32 cellular contexts compared by ENCODE assay signal in the genomic region with DNA sequence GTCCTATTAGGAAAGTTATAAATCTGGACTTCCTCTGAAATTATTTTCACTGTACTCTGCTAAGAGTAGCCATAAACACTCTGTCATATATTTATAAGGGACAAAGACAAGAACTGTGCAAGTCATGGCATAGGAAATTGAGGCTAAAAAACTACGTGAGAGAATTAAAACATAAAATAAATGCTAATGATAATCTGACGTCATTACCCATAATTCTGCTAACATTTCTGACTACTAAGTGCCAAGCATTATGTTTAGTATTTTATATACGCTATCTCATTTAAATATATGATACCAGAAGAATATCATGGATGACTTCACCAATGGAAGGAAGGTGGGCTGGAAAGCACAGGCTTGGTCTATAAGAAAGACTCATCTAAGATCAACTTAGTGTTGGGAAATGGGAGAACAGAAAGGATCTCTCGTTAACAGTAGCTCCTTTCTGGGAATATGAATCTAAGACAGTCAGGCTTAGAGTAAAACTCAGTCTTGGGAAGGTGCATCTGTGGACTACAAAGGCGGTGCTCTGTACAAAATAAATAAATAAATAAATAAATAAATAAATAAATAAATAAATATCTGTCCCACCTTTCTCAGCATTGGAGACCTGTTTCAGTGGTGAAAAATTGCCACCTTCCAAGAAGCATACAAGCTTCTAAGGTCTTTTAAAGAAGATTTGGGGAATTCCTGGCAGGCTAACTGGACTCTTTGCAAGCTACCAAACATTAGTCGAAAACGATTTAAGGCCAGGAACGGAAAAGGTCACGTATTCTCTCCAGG. TPM values are rescaled to one million over a fixed set of nuclear protein-coding genes. Genes with fewer than 3 reads are reported as not detected.
A peak's percentile ranks its signal among the peaks of the same experiment; 100 is the strongest.
DNase-seq lines count a peak whose midpoint lies in the region; ATAC-seq and TF ChIP-seq lines count a peak whose summit lies in the region.
"Had no signal": no experiment of that assay in that cellular context is flagged by ENCODE, and none has a peak within 500 bp of the region (broad histone marks: within the 10 kb centered on the region; RNA-seq: fewer than 3 reads in every experiment).

No MANE protein-coding gene starts in this region.

- POLR2A ChIA-PET in PC-3 (lab: Charles Lee; ENCODE audit: unreplicated experiment): no interaction called here

- TF ChIP-seq CTCF in breast epithelium (IDR thresholded peaks at IDR 0.05): no peak
- no peak for TF ChIP-seq CTCF in mammary epithelial cell (conservative IDR thresholded peaks at IDR 0.05 in 1 of 2, IDR thresholded peaks at IDR 0.05 in 1 of 2; ENCODE audit: extremely low read depth in 1 of 2, insufficient read depth in 1 of 2, low read depth in 1 of 2, low read length in 2 of 2)
- TF ChIP-seq CTCF in PC-3 (conservative IDR thresholded peaks at IDR 0.05; ENCODE audit: low read depth, low read length): no peak
- TF ChIP-seq CTCF in suprapubic skin (IDR thresholded peaks at IDR 0.05): no peak

- H3K4me1 ChIP-seq in breast epithelium: no peaks in the 10 kb centered on the region
- H3K4me1 ChIP-seq in mammary epithelial cell (ENCODE audit: insufficient read depth, low read length): peaks cover 6% of the 10 kb centered on the region
- no peaks in the 10 kb centered on the region for H3K4me1 ChIP-seq in PC-3 (ENCODE audit: insufficient read depth, low read length)
- H3K4me1 ChIP-seq in iPS-20b (ENCODE audit: insufficient read depth, low read length): no peaks in the 10 kb centered on the region; the same call in 1 of the 2 replicates
- peaks cover 16% of the 10 kb centered on the region for H3K4me1 ChIP-seq in suprapubic skin

- H3K9me2 ChIP-seq in PC-3 (replicated peaks; ENCODE audit: low read length): no peaks in the 10 kb centered on the region
- H3K9me2 ChIP-seq: SK-N-SH had no signal

- H3F3A ChIP-seq in PC-3 (ENCODE audit: low read length, unreplicated experiment): no peaks in the 10 kb centered on the region

- BruUV-seq in mammary epithelial cell (replicated peaks; lab: Mats Ljungman, UMichigan) (no TSS peak), PC-3 (replicated peaks; lab: Mats Ljungman, UMichigan) (no TSS peak)

- no peaks in the 10 kb centered on the region for H3K79me2 ChIP-seq in mammary epithelial cell (ENCODE audit: insufficient read depth, low read length)
- H3K79me2 ChIP-seq in PC-3 (ENCODE audit: low read length): no peaks in the 10 kb centered on the region

- intact Hi-C loops in breast epithelium (cut with DNase I; ENCODE audit: low total_unique reads) (no loop called here), mammary epithelial cell (cut with micrococcal nuclease) (no loop called here), PC-3 (cut with micrococcal nuclease) (no loop called here)

- dilution Hi-C loops in mammary epithelial cell (cut with HindIII; ENCODE audit: low sequenced_read_pairs): no loop called here

- H3K4me3 ChIP-seq in breast epithelium: peak overlapping the region in 2 of 3 donors; percentile 47 to 75
- no peak overlapping the region for H3K4me3 ChIP-seq in mammary epithelial cell (replicated peaks in 1 of 3; ENCODE audit: insufficient read depth in 1 of 3, low read depth in 2 of 3, low read length in 3 of 3)
- peak overlapping the region; percentile 66; the same call in 1 of the 2 replicates for H3K4me3 ChIP-seq in PC-3 (ENCODE audit: low read length)
- 0 out of 2 replicates have a peak overlapping the region, but pooled peaks have one; percentile 73 for H3K4me3 ChIP-seq in iPS-20b (ENCODE audit: low read length)
- H3K4me3 ChIP-seq in suprapubic skin: peak overlapping the region; percentile 49

- H4K20me1 ChIP-seq in mammary epithelial cell (ENCODE audit: insufficient read depth, low read length) (no peaks in the 10 kb centered on the region), PC-3 (ENCODE audit: low read length) (no peaks in the 10 kb centered on the region)

- H3K27me3 ChIP-seq in breast epithelium (no peaks in the 10 kb centered on the region), mammary epithelial cell (ENCODE audit: insufficient read depth, low read length) (peaks cover 31% of the 10 kb centered on the region), PC-3 (ENCODE audit: low read length) (peaks cover 14% of the 10 kb centered on the region), iPS-20b (ENCODE audit: insufficient read depth, low read length) (peaks cover 35% of the 10 kb centered on the region), suprapubic skin (peaks cover 32% of the 10 kb centered on the region)

- whole genome bisulfite sequencing in mammary epithelial cell (ENCODE audit: low coverage, missing lambda C conversion rate): 83% methylated on average over 9 of the region's 9 CpGs
- WGBS in suprapubic skin: 76% methylated on average over 9 of the region's 9 CpGs

- H3K36me3 ChIP-seq in breast epithelium: no peaks in the 10 kb centered on the region
- no peaks in the 10 kb centered on the region for H3K36me3 ChIP-seq in mammary epithelial cell (ENCODE audit: insufficient read depth, low read length)
- no peaks in the 10 kb centered on the region for H3K36me3 ChIP-seq in PC-3 (ENCODE audit: low read depth, low read length)
- no peaks in the 10 kb centered on the region for H3K36me3 ChIP-seq in iPS-20b (ENCODE audit: insufficient read depth, low read depth, low read length)
- no peaks in the 10 kb centered on the region for H3K36me3 ChIP-seq in suprapubic skin
- H3K36me3 ChIP-seq: esophagus muscularis mucosa, gastroesophageal sphincter had no signal

- no peak overlapping the region for H3K9ac ChIP-seq in mammary epithelial cell (ENCODE audit: insufficient read depth, low read length)
- no peak overlapping the region for H3K9ac ChIP-seq in PC-3 (ENCODE audit: low read length)
- no peak overlapping the region for H3K9ac ChIP-seq in iPS-20b (ENCODE audit: low read depth, low read length)
- H3K9ac ChIP-seq: SK-N-SH had no signal

- DNase-seq in breast epithelium (ENCODE audit: low spot score in 2 of 2): no peak
- no peak for DNase-seq in mammary epithelial cell
- no peak for DNase-seq in PC-3
- no peak for DNase-seq in suprapubic skin (ENCODE audit: low spot score in 2 of 2)
- DNase-seq in NCI-H1417 (lab: John Stamatoyannopoulos, UW): no peak
- no peak for DNase-seq in Kasumi-1 (lab: John Stamatoyannopoulos, UW)
- DNase-seq: 8988T; activated CD4-positive, alpha-beta T cell treated with anti-CD3 and anti-CD28 coated beads for 4 hours; activated naive CD4-positive, alpha-beta T cell; activated T-cell treated with anti-CD3 and anti-CD28 coated beads, Interleukin-2, amount 50 U/mL, for 48 hours; DMS53; endodermal cell; mesenchymal stem cell; naive B cell; NCI-H1092 treated with DMSO at 0.1 percent for 48 hours; NCI-H2029 treated with DMSO at 0.1 percent for 48 hours; NCI-H345; NCI-H748 treated with DMSO at 0.1 percent for 48 hours; SK-N-SH; stimulated activated CD4-positive, alpha-beta T cell treated with anti-CD3 and anti-CD28 coated beads, Interleukin-15, amount 100 ng/mL, for 24 hours; stimulated activated naive CD8-positive, alpha-beta T cell treated with anti-CD3 and anti-CD28 coated beads, Interleukin-15, amount 100 ng/mL, for 72 hours; T-helper 2 cell had no signal

- CTCF ChIA-PET in mammary epithelial cell (lab: Charles Lee; ENCODE audit: low non-redundant PET): no interaction called here
- CTCF ChIA-PET in PC-3 (lab: Charles Lee): interaction anchor here (0.7 kb wide), 1 partner anchor 1784 kb away, joined by 3 read pairs; no protein-coding TSS in a partner anchor

- TF ChIP-seq POLR2A in breast epithelium (IDR thresholded peaks at IDR 0.05) (no peak), suprapubic skin (IDR thresholded peaks at IDR 0.05) (no peak)

- H3K27ac ChIP-seq in breast epithelium: peak overlapping the region in 1 of 2 donors; percentile 32
- H3K27ac ChIP-seq in mammary epithelial cell (ENCODE audit: insufficient read depth, low read depth, low read length): no peak overlapping the region
- H3K27ac ChIP-seq in PC-3 (ENCODE audit: low read length): no peak overlapping the region
- no peak overlapping the region for H3K27ac ChIP-seq in iPS-20b (ENCODE audit: low read length)
- H3K27ac ChIP-seq in suprapubic skin: no peak overlapping the region
- H3K27ac ChIP-seq: RWPE1 had no signal

- H3K4me2 ChIP-seq in mammary epithelial cell (ENCODE audit: insufficient read depth, low read depth, low read length) (no peak overlapping the region), PC-3 (ENCODE audit: low read length) (peak overlapping the region; percentile 75)

- no peak for ATAC-seq in PC-3
- no peak for ATAC-seq in GM21526 (IDR thresholded peaks at IDR 0.05; ENCODE audit: low FRiP score, unreplicated experiment)
- ATAC-seq: gastroesophageal sphincter, sciatic nerve had no signal

- H2AFZ ChIP-seq in mammary epithelial cell (ENCODE audit: low read depth, low read length) (no peak overlapping the region), PC-3 (ENCODE audit: low read length) (peak overlapping the region; percentile 78; the same call in 1 of the 2 replicates)

- H3K9me3 ChIP-seq in breast epithelium (no peaks in the 10 kb centered on the region), mammary epithelial cell (replicated peaks; ENCODE audit: insufficient read depth, low read length) (no peaks in the 10 kb centered on the region), PC-3 (ENCODE audit: low read length) (no peaks in the 10 kb centered on the region), iPS-20b (ENCODE audit: insufficient read depth, low read depth, low read length) (no peaks in the 10 kb centered on the region), suprapubic skin (no peaks in the 10 kb centered on the region)
- H3K9me3 ChIP-seq: gastroesophageal sphincter, SK-N-SH had no signal

- in situ Hi-C loops in mammary epithelial cell (cut with MboI; ENCODE audit: low sequenced_read_pairs in 2 of 2): no loop called here

- TF ChIP-seq EP300 in suprapubic skin (IDR thresholded peaks at IDR 0.05): no peak

RNA-seq across cellular contexts. Expression of a gene that starts 1.1 kb away (rescaled TPM):
- 1 to 10 TPM; 1.4 to 2.9 (median 2.2) TPM for total RNA-seq in breast epithelium
- not detected for total RNA-seq in mammary epithelial cell
- not detected for polyA plus RNA-seq in mammary epithelial cell
- not detected for polyA minus RNA-seq in mammary epithelial cell
- not detected in 2 replicates for total RNA-seq in PC-3 (2014; rRNA removed)
- under 1 TPM in 2 of 4 donors, not detected in 2; 0.15 to 0.24 TPM for total RNA-seq in suprapubic skin
- total RNA-seq: activated CD8-positive, alpha-beta memory T cell treated with anti-CD3 and anti-CD28 coated beads for 36 hours; bronchial epithelial cell; H4; kidney epithelial cell had no signal
- polyA plus RNA-seq: SK-N-SH had no signal

Comparison
In these comparisons a context has a peak if more than half of its experiments do, and no peak if none do; other contexts are left out.
1. H3K4me3 ChIP-seq: peak in breast epithelium (2 of 3), PC-3 (single experiment), iPS-20b (single experiment) and suprapubic skin (single experiment); none in mammary epithelial cell (0 of 3).